Comparison of ENCODE assay signal across 8 cellular contexts in the genomic region with DNA sequence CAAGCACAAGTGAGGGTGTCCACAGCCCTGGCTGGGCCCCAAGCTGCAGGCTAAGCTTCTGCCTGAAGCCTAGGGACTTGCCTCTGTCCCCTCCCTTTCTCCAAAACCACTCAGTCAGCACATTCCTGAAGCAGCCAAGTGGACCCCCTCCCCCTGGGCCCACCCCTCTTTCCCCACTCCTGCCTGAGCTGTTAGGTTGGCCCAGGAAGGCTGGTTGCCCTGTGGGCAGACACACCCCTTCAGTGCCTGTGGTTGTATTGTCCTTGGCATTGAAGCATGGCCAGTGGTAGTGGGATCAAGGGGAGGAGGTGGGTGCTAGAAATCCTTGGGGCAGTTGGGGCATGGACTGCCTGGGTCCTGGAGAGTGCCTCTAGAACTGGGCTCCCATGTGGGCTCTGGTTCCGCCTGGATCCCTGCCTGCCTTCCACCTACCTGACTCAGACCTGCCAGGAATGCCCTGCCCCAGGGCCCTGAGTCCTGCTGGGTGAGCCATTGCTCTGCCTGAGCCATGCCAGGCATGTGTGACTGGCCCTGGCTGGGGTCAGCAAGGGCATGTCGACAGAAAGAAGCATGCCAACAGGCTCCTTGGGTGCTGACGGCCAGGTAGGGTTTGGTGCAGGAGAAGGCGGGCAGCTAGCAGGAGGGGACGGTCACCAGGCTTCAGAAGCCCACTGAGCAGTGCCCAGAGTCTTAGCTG. TPM values are rescaled to one million over a fixed set of nuclear protein-coding genes. Genes with fewer than 3 reads are reported as not detected.
A peak's percentile ranks its signal among the peaks of the same experiment; 100 is the strongest.
DNase-seq lines count a peak whose midpoint lies in the region; ATAC-seq and TF ChIP-seq lines count a peak whose summit lies in the region.

No MANE protein-coding gene starts in this region.

- H3K27ac ChIP-seq in CD4-positive, CD25-positive, alpha-beta regulatory T cell (ENCODE audit: insufficient read depth, low read length, poor library complexity, severe bottlenecking), result peak overlapping the region; percentile 92
- peak overlapping the region; percentile 85 to 90 for H3K27ac ChIP-seq in coronary artery

- H3K4me1 ChIP-seq in CD4-positive, CD25-positive, alpha-beta regulatory T cell (ENCODE audit: control insufficient read depth, insufficient read depth, low read length, poor library complexity, severe bottlenecking), result peaks cover 38% of the 10 kb centered on the region

- H3K9me3 Mint-ChIP-seq in CD4-positive, CD25-positive, alpha-beta regulatory T cell, result no peaks in the 10 kb centered on the region
- no peaks in the 10 kb centered on the region for H3K9me3 Mint-ChIP-seq in naive thymus-derived CD8-positive, alpha-beta T cell

- no peak for DNase-seq in CD4-positive, CD25-positive, alpha-beta regulatory T cell
- DNase-seq in M059J (ENCODE audit: low read depth) (peak; percentile 85), coronary artery (ENCODE audit: low spot score) (no peak), mucosa of gallbladder (ENCODE audit: low spot score) (no peak)
- peak in 2 of 10 donors; percentile 19 to 58 for DNase-seq in naive thymus-derived CD8-positive, alpha-beta T cell
- no peak for DNase-seq in activated effector memory CD4-positive, alpha-beta T cell treated with Interleukin-2 at 50 U/mL for 16 hours
- DNase-seq in stimulated activated CD4-positive, alpha-beta T cell treated with anti-CD3 and anti-CD28 coated beads, Interleukin-4, amount 100 ng/mL, for 1 hour, result no peak

- H3K27me3 Mint-ChIP-seq in CD4-positive, CD25-positive, alpha-beta regulatory T cell, result no peaks in the 10 kb centered on the region
- H3K27me3 Mint-ChIP-seq in naive thymus-derived CD8-positive, alpha-beta T cell, result no peaks in the 10 kb centered on the region

- H3K27me3 ChIP-seq in CD4-positive, CD25-positive, alpha-beta regulatory T cell (ENCODE audit: control insufficient read depth, insufficient read depth, low read length), result no peaks in the 10 kb centered on the region

- H3K4me3 Mint-ChIP-seq in CD4-positive, CD25-positive, alpha-beta regulatory T cell, result peak overlapping the region; percentile 90 to 97 (median 93)
- peak overlapping the region; percentile 24 to 93 (median 83) for H3K4me3 Mint-ChIP-seq in naive thymus-derived CD8-positive, alpha-beta T cell

- H3K36me3 ChIP-seq in CD4-positive, CD25-positive, alpha-beta regulatory T cell (ENCODE audit: control insufficient read depth, insufficient read depth, low read length), result peaks cover 14% of the 10 kb centered on the region

- no peaks in the 10 kb centered on the region for H3K36me3 Mint-ChIP-seq in CD4-positive, CD25-positive, alpha-beta regulatory T cell
- no peaks in the 10 kb centered on the region for H3K36me3 Mint-ChIP-seq in naive thymus-derived CD8-positive, alpha-beta T cell

- peaks cover 0 to 36% (median 7%) of the 10 kb centered on the region in 4 donors for H3K4me1 Mint-ChIP-seq in CD4-positive, CD25-positive, alpha-beta regulatory T cell
- H3K4me1 Mint-ChIP-seq in naive thymus-derived CD8-positive, alpha-beta T cell, result peaks cover 5 to 56% (median 24%) of the 10 kb centered on the region in 4 donors

- POLR2A ChIA-PET in naive thymus-derived CD8-positive, alpha-beta T cell (lab: Charles Lee), result interaction anchor here (0.5 to 15.6 kb wide), 10 partner anchors 8 to 1603 kb away, joined by 3 to 365 read pairs (median 4); partner anchors contain the start of genes NEK8, RPL23A and TLCD1

- ATAC-seq in CD4-positive, CD25-positive, alpha-beta regulatory T cell (ENCODE audit: low read depth in 2 of 2), result no peak
- no peak for ATAC-seq in naive thymus-derived CD8-positive, alpha-beta T cell
- no peak for ATAC-seq in GM21528 (IDR thresholded peaks at IDR 0.05; ENCODE audit: low FRiP score, unreplicated experiment)

- H3K9me3 ChIP-seq in CD4-positive, CD25-positive, alpha-beta regulatory T cell (ENCODE audit: control insufficient read depth in 2 of 2, low read length in 2 of 2), result no peaks in the 10 kb centered on the region

- TF ChIP-seq CTCF in coronary artery (IDR thresholded peaks at IDR 0.05), result no peak

- no peak overlapping the region for H3K4me3 ChIP-seq in CD4-positive, CD25-positive, alpha-beta regulatory T cell (ENCODE audit: low read depth, low read length)
- peak overlapping the region; percentile 73 for H3K4me3 ChIP-seq in coronary artery

- peak overlapping the region; percentile 69 to 91 (median 74) for H3K27ac Mint-ChIP-seq in CD4-positive, CD25-positive, alpha-beta regulatory T cell
- H3K27ac Mint-ChIP-seq in naive thymus-derived CD8-positive, alpha-beta T cell, result peak overlapping the region in 7 of 10 donors; percentile 57 to 89 (median 74)

RNA-seq across cellular contexts. Expression of gene TRAF4, which starts 2.1 kb away (rescaled TPM):
- total RNA-seq in CD4-positive, CD25-positive, alpha-beta regulatory T cell, result 320 TPM
- 1 to 10 TPM; 1.1 to 2.9 (median 1.7) TPM for polyA plus RNA-seq in CD4-positive, CD25-positive, alpha-beta regulatory T cell
- 44.9 and 48.0 TPM in 2 replicates for total RNA-seq in M059J (2014; rRNA removed; shearing (Covaris generic))
- total RNA-seq in naive thymus-derived CD8-positive, alpha-beta T cell, result 10 to 100 TPM; 32.3 to 36.2 TPM
- polyA plus RNA-seq in naive thymus-derived CD8-positive, alpha-beta T cell, result 1 to 10 TPM in 2 of 3 donors, under 1 TPM in 1; 0.99 to 1.3 (median 1.0) TPM
- total RNA-seq in mucosa of gallbladder, result 115 TPM

RNA-seq across cellular contexts. Expression of gene NEK8, which starts 17.3 kb away (rescaled TPM):
- total RNA-seq in CD4-positive, CD25-positive, alpha-beta regulatory T cell, result 7.5 TPM
- polyA plus RNA-seq in CD4-positive, CD25-positive, alpha-beta regulatory T cell, result 1 to 10 TPM; 1.8 to 2.6 (median 2.0) TPM
- total RNA-seq in M059J (2014; rRNA removed; shearing (Covaris generic)), result 2.4 and 2.6 TPM in 2 replicates
- 10 to 100 TPM; 12.8 to 15.1 TPM for total RNA-seq in naive thymus-derived CD8-positive, alpha-beta T cell
- 1 to 10 TPM; 3.2 to 4.0 (median 3.4) TPM for polyA plus RNA-seq in naive thymus-derived CD8-positive, alpha-beta T cell
- 8.1 TPM for total RNA-seq in mucosa of gallbladder

RNA-seq across cellular contexts. Expression of gene TLCD1, which starts 19.9 kb away (rescaled TPM):
- 1.3 TPM for total RNA-seq in CD4-positive, CD25-positive, alpha-beta regulatory T cell
- polyA plus RNA-seq in CD4-positive, CD25-positive, alpha-beta regulatory T cell, result not detected
- 9.4 and 11.2 TPM in 2 replicates for total RNA-seq in M059J (2014; rRNA removed; shearing (Covaris generic))
- under 1 TPM in 1 of 2 experiments, not detected in 1; 0.88 TPM for total RNA-seq in naive thymus-derived CD8-positive, alpha-beta T cell
- under 1 TPM in 1 of 3 donors, not detected in 2; 0.22 TPM for polyA plus RNA-seq in naive thymus-derived CD8-positive, alpha-beta T cell
- total RNA-seq in mucosa of gallbladder, result 6.3 TPM

RNA-seq across cellular contexts. Expression of gene RPL23A, which starts 26.1 kb away (rescaled TPM):
- 2,050 TPM for total RNA-seq in CD4-positive, CD25-positive, alpha-beta regulatory T cell
- polyA plus RNA-seq in CD4-positive, CD25-positive, alpha-beta regulatory T cell, result 1,000 to 10,000 TPM; 4,206 to 5,707 (median 4,669) TPM
- 444 and 507 TPM in 2 replicates for total RNA-seq in M059J (2014; rRNA removed; shearing (Covaris generic))
- total RNA-seq in naive thymus-derived CD8-positive, alpha-beta T cell, result 1,000 to 10,000 TPM; 3,189 to 3,253 TPM
- polyA plus RNA-seq in naive thymus-derived CD8-positive, alpha-beta T cell, result 1,000 to 10,000 TPM; 6,432 to 6,679 (median 6,593) TPM
- 1,157 TPM for total RNA-seq in mucosa of gallbladder

RNA-seq across cellular contexts. Expression of gene RAB34, which starts 28.3 kb away (rescaled TPM):
- 4.0 TPM for total RNA-seq in CD4-positive, CD25-positive, alpha-beta regulatory T cell
- polyA plus RNA-seq in CD4-positive, CD25-positive, alpha-beta regulatory T cell, result 10 to 100 TPM in 1 of 4 donors, 1 to 10 TPM in 3; 6.6 to 11.5 (median 6.9) TPM
- total RNA-seq in M059J (2014; rRNA removed; shearing (Covaris generic)), result 27.3 and 32.1 TPM in 2 replicates
- total RNA-seq in naive thymus-derived CD8-positive, alpha-beta T cell, result 1 to 10 TPM; 5.0 to 5.7 TPM
- 10 to 100 TPM in 1 of 3 donors, 1 to 10 TPM in 2; 3.3 to 10.2 (median 7.7) TPM for polyA plus RNA-seq in naive thymus-derived CD8-positive, alpha-beta T cell
- total RNA-seq in mucosa of gallbladder, result 70.2 TPM
